8 cellular contexts compared by ENCODE assay signal in the genomic region with DNA sequence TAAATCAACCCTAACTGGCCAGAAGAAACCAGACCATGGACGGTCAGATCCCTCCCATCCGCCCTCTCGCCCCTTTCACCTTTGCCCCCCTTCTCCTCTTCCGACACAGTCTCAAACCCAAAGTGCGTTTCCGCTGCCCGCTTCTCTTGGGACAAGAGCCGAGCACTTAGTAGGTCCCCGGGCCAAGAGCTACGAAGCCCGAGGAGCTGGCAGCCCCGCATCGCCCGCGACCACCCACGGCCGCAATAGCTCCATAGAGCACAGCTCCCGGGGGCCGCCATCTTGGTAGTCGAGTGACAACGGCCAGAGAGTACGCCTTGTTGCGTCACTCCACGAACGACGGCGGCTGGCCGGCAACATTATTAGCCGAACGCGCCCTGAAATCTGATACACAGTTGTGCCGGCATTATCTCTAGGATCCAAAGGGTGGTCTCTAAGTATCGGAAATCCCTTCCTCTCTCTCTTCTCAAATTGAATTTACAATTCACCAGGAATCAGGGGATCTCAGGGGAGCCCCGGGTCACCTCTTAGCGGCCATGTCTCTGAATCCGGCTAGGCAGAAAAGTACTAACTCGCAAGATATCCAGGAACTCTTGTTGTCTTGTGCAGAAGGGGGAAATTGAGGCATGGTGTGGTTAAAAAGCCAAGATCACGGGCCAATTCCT.
DNase-seq lines count a peak whose midpoint lies in the region; ATAC-seq and TF ChIP-seq lines count a peak whose summit lies in the region.

Gene COQ5, minus strand, starts transcription at position 298 of the 665 bp plus-strand sequence. Its CDS starts 17 bp downstream, at position 281.

- H3K27me3 Mint-ChIP-seq in nephron progenitor cell (ENCODE audit: low read depth, poor library complexity): peaks cover 3% of the 10 kb centered on the region
- no peaks in the 10 kb centered on the region for H3K27me3 Mint-ChIP-seq in stimulated activated naive CD8-positive, alpha-beta T cell treated with anti-CD3 and anti-CD28 coated beads, Interleukin-15, amount 100 ng/mL, for 72 hours

- peak within 1 kb of the TSS; percentile 81 for H3K4me3 ChIP-seq in RWPE2 (ENCODE audit: severe bottlenecking)

- no peaks in the 10 kb centered on the region for H3K9me3 ChIP-seq in RWPE2 (ENCODE audit: severe bottlenecking)

- no peaks in the 10 kb centered on the region for H3K27me3 ChIP-seq in RWPE2 (ENCODE audit: insufficient read depth, poor library complexity, severe bottlenecking)

- DNase-seq in DMS79 treated with DMSO at 0.1 percent for 48 hours (lab: John Stamatoyannopoulos, UW) (peak; percentile 90), Kasumi-1 (lab: John Stamatoyannopoulos, UW) (peak; percentile 87 to 95), RWPE2 (ENCODE audit: low spot score) (peak; percentile 83), activated gamma-delta T cell (lab: John Stamatoyannopoulos, UW) (peak; percentile 66), fibroblast of the conjunctiva (ENCODE audit: low read depth) (peak; percentile 65), nephron progenitor cell (peak; percentile 90)
- DNase-seq in stimulated activated naive CD8-positive, alpha-beta T cell treated with anti-CD3 and anti-CD28 coated beads, Interleukin-15, amount 100 ng/mL, for 72 hours: peak; percentile 77 to 87

- H3K27ac ChIP-seq in RWPE2 (ENCODE audit: poor library complexity, severe bottlenecking): peak within 1 kb of the TSS; percentile 75

- H3K4me1 Mint-ChIP-seq in nephron progenitor cell: peaks cover 21% of the 10 kb centered on the region
- peaks cover 26% of the 10 kb centered on the region for H3K4me1 Mint-ChIP-seq in stimulated activated naive CD8-positive, alpha-beta T cell treated with anti-CD3 and anti-CD28 coated beads, Interleukin-15, amount 100 ng/mL, for 72 hours

- TF ChIP-seq CTCF in RWPE2 (IDR thresholded peaks at IDR 0.05; ENCODE audit: poor library complexity, severe bottlenecking) (no peak), nephron progenitor cell (IDR thresholded peaks at IDR 0.05) (no peak)

- peaks cover 9% of the 10 kb centered on the region for H3K36me3 Mint-ChIP-seq in nephron progenitor cell (ENCODE audit: low read depth)

- H3K4me1 ChIP-seq in RWPE2 (ENCODE audit: insufficient read depth, poor library complexity, severe bottlenecking): peaks cover 13% of the 10 kb centered on the region

- peak; percentile 78 for ATAC-seq in GM21825 (IDR thresholded peaks at IDR 0.05; ENCODE audit: unreplicated experiment)
- ATAC-seq in RWPE2 (ENCODE audit: low read depth): peak; percentile 67
- ATAC-seq in stimulated activated naive CD8-positive, alpha-beta T cell treated with anti-CD3 and anti-CD28 coated beads, Interleukin-15, amount 100 ng/mL, for 72 hours: peak; percentile 98

- H3K27ac Mint-ChIP-seq in nephron progenitor cell: peak within 1 kb of the TSS; percentile 100
- peak within 1 kb of the TSS; percentile 100 for H3K27ac Mint-ChIP-seq in stimulated activated naive CD8-positive, alpha-beta T cell treated with anti-CD3 and anti-CD28 coated beads, Interleukin-15, amount 100 ng/mL, for 72 hours

- peaks cover 6% of the 10 kb centered on the region; the same call in 1 of the 2 replicates for H3K36me3 ChIP-seq in RWPE2 (ENCODE audit: low read depth)

- no peaks in the 10 kb centered on the region for H3K9me3 Mint-ChIP-seq in nephron progenitor cell
- H3K9me3 Mint-ChIP-seq in stimulated activated naive CD8-positive, alpha-beta T cell treated with anti-CD3 and anti-CD28 coated beads, Interleukin-15, amount 100 ng/mL, for 72 hours: no peaks in the 10 kb centered on the region

- H3K4me3 Mint-ChIP-seq in nephron progenitor cell: peak within 1 kb of the TSS; percentile 97
- H3K4me3 Mint-ChIP-seq in stimulated activated naive CD8-positive, alpha-beta T cell treated with anti-CD3 and anti-CD28 coated beads, Interleukin-15, amount 100 ng/mL, for 72 hours: peak within 1 kb of the TSS; percentile 99 to 100

Comparison
In these comparisons a context has a peak if more than half of its experiments do, and no peak if none do; other contexts are left out.
1. Peak in every context shown above with its lines: DNase-seq, ATAC-seq, H3K4me3 ChIP-seq and H3K27ac ChIP-seq.